24 cellular contexts compared by ENCODE assay signal in the genomic region with DNA sequence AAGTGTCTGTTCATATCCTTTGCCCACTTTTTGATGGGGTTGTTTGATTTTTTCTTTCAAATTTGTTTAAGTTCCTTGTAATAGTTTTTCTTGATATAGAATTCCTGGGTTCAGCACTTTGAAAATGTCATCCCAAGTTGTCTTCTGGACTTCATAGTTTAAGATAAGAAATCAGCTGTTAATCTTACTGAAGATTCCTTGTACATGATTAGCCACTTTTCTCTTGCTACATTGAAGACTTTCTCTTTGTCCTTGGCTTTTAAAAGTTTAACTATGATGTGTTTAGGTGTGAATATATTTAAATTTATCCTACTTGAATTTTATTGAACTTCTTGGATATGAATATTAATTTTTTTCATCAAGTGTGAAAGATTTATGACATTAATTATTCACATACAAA.
"Had no signal": no experiment of that assay in that cellular context is flagged by ENCODE, and none has a peak within 500 bp of the region (broad histone marks: within the 10 kb centered on the region; RNA-seq: fewer than 3 reads in every experiment).

No MANE protein-coding gene starts in this region.

- H3K36me3 ChIP-seq: breast epithelium, Peyer's patch, SJCRH30, WERI-Rb-1 had no signal

- H3K27ac ChIP-seq: breast epithelium, Peyer's patch, RWPE1, SJCRH30, WERI-Rb-1 had no signal

- DNase-seq: activated CD4-positive, alpha-beta T cell treated with anti-CD3 and anti-CD28 coated beads for 4 hours; activated CD8-positive, alpha-beta memory T cell treated with anti-CD3 and anti-CD28 coated beads, Interleukin-2, amount 50 U/mL, for 4 hours; activated CD8-positive, alpha-beta T cell treated with anti-CD3 and anti-CD28 coated beads for 36 hours; activated gamma-delta T cell treated with Interleukin-2 at 50 U/mL for 16 hours; activated naive CD4-positive, alpha-beta T cell treated with anti-CD3 and anti-CD28 coated beads, Interleukin-2, amount 10 ng/mL, durations not matched to agents 7 days and 5 days; activated naive CD8-positive, alpha-beta T cell treated with anti-CD3 and anti-CD28 coated beads for 36 hours; activated T-cell treated with anti-CD3 and anti-CD28 coated beads, Interleukin-2, amount 50 U/mL, for 72 hours; anterior cingulate cortex; caudate nucleus; Kasumi-1; NCI-H1048; NCI-H1930; NCI-H345; NCI-H510A; NCI-H526 treated with DMSO at 0.1 percent for 48 hours; NCI-H82; Peyer's patch; Right ventricle myocardium superior; SJCRH30; SK-N-SH; T-helper 1 cell; WERI-Rb-1 had no signal

- H3K4me1 ChIP-seq: breast epithelium, Peyer's patch, SJCRH30 had no signal

- H3K4me3 ChIP-seq: breast epithelium, Peyer's patch, SJCRH30 had no signal
